Comparison of ENCODE assay signal across 17 cellular contexts in the genomic region with DNA sequence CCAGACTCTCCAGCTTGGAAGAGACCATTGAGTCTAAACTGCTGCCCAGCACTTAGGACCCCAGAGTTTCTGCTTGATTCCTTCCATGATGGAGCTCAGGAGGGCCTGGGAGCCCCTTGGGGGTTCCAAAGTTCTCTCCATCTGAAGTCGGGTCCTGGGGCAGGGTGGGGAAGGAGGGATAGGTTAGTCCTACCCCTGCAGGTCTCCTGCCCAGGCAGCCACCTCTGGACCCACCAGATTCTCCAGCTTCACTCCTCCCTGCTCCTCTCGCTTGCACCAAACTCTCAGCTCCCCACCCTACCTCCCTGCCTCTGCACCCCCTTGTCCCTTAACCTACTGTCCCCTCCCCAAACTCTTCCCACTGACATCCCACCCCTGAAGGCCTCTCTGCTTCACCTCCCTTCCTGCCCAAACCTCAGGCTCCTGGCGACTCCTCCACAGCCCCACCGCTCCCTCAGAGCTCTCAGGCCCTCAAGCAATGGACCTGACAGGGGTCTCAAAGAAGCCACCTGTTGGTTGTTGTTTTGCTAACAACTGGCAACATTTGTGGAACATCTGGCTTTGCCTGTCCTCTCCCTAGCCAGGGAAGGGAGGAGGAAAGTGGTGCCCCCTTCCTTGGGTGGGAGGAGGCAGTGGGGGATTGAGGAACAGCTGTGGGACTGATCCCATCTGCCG.
DNase-seq lines count a peak whose midpoint lies in the region; ATAC-seq, FAIRE-seq and TF ChIP-seq lines count a peak whose summit lies in the region.
"Had no signal": no experiment of that assay in that cellular context is flagged by ENCODE, and none has a peak within 500 bp of the region (broad histone marks: within the 10 kb centered on the region; RNA-seq: fewer than 3 reads in every experiment).

No MANE protein-coding gene starts in this region.

- peak overlapping the region; percentile 22 for H3K27ac Mint-ChIP-seq in activated CD8-positive, alpha-beta T cell treated with anti-CD3 and anti-CD28 coated beads, Interleukin-2, amount 10 ng/mL, durations not matched to agents 7 days and 5 days
- no peak overlapping the region for H3K27ac Mint-ChIP-seq in activated CD8-positive, alpha-beta T cell treated with anti-CD3 and anti-CD28 coated beads for 36 hours
- H3K27ac Mint-ChIP-seq in CD8-positive, alpha-beta T cell: no peak overlapping the region
- H3K27ac Mint-ChIP-seq: activated T-cell treated with anti-CD3 and anti-CD28 coated beads, Interleukin-2, amount 50 U/mL, for 72 hours; T-cell had no signal

- H3K4me1 ChIP-seq in endothelial cell of umbilical vein (ENCODE audit: control insufficient read depth, extremely low read depth, insufficient read depth, low read length) (peaks cover 58% of the 10 kb centered on the region), spleen (peaks cover 4 to 66% (median 43%) of the 10 kb centered on the region in 6 donors)
- no peaks in the 10 kb centered on the region for H3K4me1 ChIP-seq in CD8-positive, alpha-beta T cell (ENCODE audit: insufficient read depth, low read length)

- no peak overlapping the region for H3K9ac ChIP-seq in endothelial cell of umbilical vein (replicated peaks; ENCODE audit: extremely low read depth, insufficient read depth, low read length)

- no peaks in the 10 kb centered on the region for H3K9me3 Mint-ChIP-seq in activated CD8-positive, alpha-beta T cell treated with anti-CD3 and anti-CD28 coated beads, Interleukin-2, amount 10 ng/mL, durations not matched to agents 7 days and 5 days (ENCODE audit: insufficient read depth)
- no peaks in the 10 kb centered on the region for H3K9me3 Mint-ChIP-seq in activated CD8-positive, alpha-beta T cell treated with anti-CD3 and anti-CD28 coated beads for 36 hours
- H3K9me3 Mint-ChIP-seq in CD8-positive, alpha-beta T cell: no peaks in the 10 kb centered on the region
- H3K9me3 Mint-ChIP-seq: activated T-cell treated with anti-CD3 and anti-CD28 coated beads, Interleukin-2, amount 50 U/mL, for 72 hours; naive thymus-derived CD4-positive, alpha-beta T cell; T-cell had no signal

- H3K4me3 ChIP-seq in endothelial cell of umbilical vein (replicated peaks in 1 of 3; ENCODE audit: insufficient read depth in 1 of 3, low read depth in 1 of 3, low read length in 3 of 3) (no peak overlapping the region), spleen (no peak overlapping the region)
- no peak overlapping the region for H3K4me3 ChIP-seq in CD8-positive, alpha-beta T cell (ENCODE audit: low read depth, low read length)
- H3K4me3 ChIP-seq: A549, PC-9, testis had no signal

- DNase-seq in activated CD8-positive, alpha-beta T cell treated with anti-CD3 and anti-CD28 coated beads, Interleukin-2, amount 10 ng/mL, durations not matched to agents 7 days and 5 days: no peak
- no peak for DNase-seq in activated CD8-positive, alpha-beta T cell treated with anti-CD3 and anti-CD28 coated beads for 36 hours
- DNase-seq in NCI-H524 treated with DMSO at 0.1 percent for 48 hours (lab: John Stamatoyannopoulos, UW) (peak; percentile 66), endothelial cell of umbilical vein (ENCODE audit: low read depth, low spot score) (no peak), spleen (peak; percentile 61), NCI-H748 treated with DMSO at 0.1 percent for 48 hours (lab: John Stamatoyannopoulos, UW) (no peak)
- DNase-seq in CD8-positive, alpha-beta T cell: no peak
- DNase-seq: activated T-cell treated with anti-CD3 and anti-CD28 coated beads, Interleukin-2, amount 50 U/mL, for 72 hours; glutamatergic neuron; naive thymus-derived CD4-positive, alpha-beta T cell; small intestine; T-cell; testis had no signal

- no peak for TF ChIP-seq POLR2A in endothelial cell of umbilical vein (IDR thresholded peaks at IDR 0.05; ENCODE audit: low read depth, low read length)
- no peak for TF ChIP-seq POLR2A in spleen (IDR thresholded peaks at IDR 0.05)

- dilution Hi-C loops in endothelial cell of umbilical vein (cut with MboI; ENCODE audit: extremely low pct_ligation_motif_present, low sequenced_read_pairs): no loop called here

- H3K4me2 ChIP-seq in endothelial cell of umbilical vein (ENCODE audit: insufficient read depth, low read length): no peak overlapping the region
- H3K4me2 ChIP-seq: A549, PC-9 had no signal

- POLR2A ChIA-PET in activated CD8-positive, alpha-beta T cell treated with anti-CD3 and anti-CD28 coated beads, Interleukin-2, amount 10 ng/mL, durations not matched to agents 7 days and 5 days (lab: Charles Lee): no interaction called here
- POLR2A ChIA-PET in activated CD8-positive, alpha-beta T cell treated with anti-CD3 and anti-CD28 coated beads for 36 hours (lab: Charles Lee): interaction anchor here (0.5 to 2.3 kb wide), 6 partner anchors 12 to 152 kb away, joined by 3 to 7 read pairs (median 5); no protein-coding TSS in a partner anchor
- POLR2A ChIA-PET in endothelial cell of umbilical vein (lab: Charles Lee): interaction anchor here (0.6 to 7.5 kb wide), 7 partner anchors 9 to 117 kb away, joined by 3 to 75 read pairs (median 4); no protein-coding TSS in a partner anchor
- POLR2A ChIA-PET in CD8-positive, alpha-beta T cell (lab: Charles Lee): no interaction called here

- no peaks in the 10 kb centered on the region for H3K27me3 Mint-ChIP-seq in activated CD8-positive, alpha-beta T cell treated with anti-CD3 and anti-CD28 coated beads, Interleukin-2, amount 10 ng/mL, durations not matched to agents 7 days and 5 days (ENCODE audit: low read depth)
- no peaks in the 10 kb centered on the region for H3K27me3 Mint-ChIP-seq in activated CD8-positive, alpha-beta T cell treated with anti-CD3 and anti-CD28 coated beads for 36 hours
- no peaks in the 10 kb centered on the region for H3K27me3 Mint-ChIP-seq in CD8-positive, alpha-beta T cell (ENCODE audit: low read depth)
- H3K27me3 Mint-ChIP-seq: naive thymus-derived CD4-positive, alpha-beta T cell; T-cell had no signal

- H3K9me3 ChIP-seq in endothelial cell of umbilical vein (replicated peaks; ENCODE audit: control insufficient read depth, insufficient read depth, low read length) (no peaks in the 10 kb centered on the region), spleen (no peaks in the 10 kb centered on the region)
- H3K9me3 ChIP-seq in CD8-positive, alpha-beta T cell (ENCODE audit: low read length): no peaks in the 10 kb centered on the region
- H3K9me3 ChIP-seq: A549, testis had no signal

- H4K20me1 ChIP-seq in endothelial cell of umbilical vein (replicated peaks; ENCODE audit: control insufficient read depth, extremely low read depth, insufficient read depth, low read length): no peaks in the 10 kb centered on the region

- no peak for TF ChIP-seq CTCF in activated CD8-positive, alpha-beta T cell treated with anti-CD3 and anti-CD28 coated beads for 36 hours (IDR thresholded peaks at IDR 0.05)
- TF ChIP-seq CTCF in endothelial cell of umbilical vein (IDR thresholded peaks at IDR 0.05; ENCODE audit: extremely low read depth in 1 of 2, insufficient read depth in 1 of 2, low read depth in 1 of 2, low read length in 2 of 2) (no peak), spleen (IDR thresholded peaks at IDR 0.05 in 8 of 11, conservative IDR thresholded peaks at IDR 0.05 in 3 of 11) (no peak)
- no peak for TF ChIP-seq CTCF in CD8-positive, alpha-beta T cell (IDR thresholded peaks at IDR 0.05)

- H3K79me2 ChIP-seq in endothelial cell of umbilical vein (ENCODE audit: control insufficient read depth, insufficient read depth, low read length): peaks cover 24% of the 10 kb centered on the region

- no TSS peak for BruUV-seq in endothelial cell of umbilical vein (replicated peaks; lab: Mats Ljungman, UMichigan)

- ATAC-seq in activated CD8-positive, alpha-beta T cell treated with anti-CD3 and anti-CD28 coated beads, Interleukin-2, amount 10 ng/mL, durations not matched to agents 7 days and 5 days: no peak
- ATAC-seq in activated CD8-positive, alpha-beta T cell treated with anti-CD3 and anti-CD28 coated beads for 36 hours: no peak
- no peak for ATAC-seq in activated CD4-positive, CD25-positive, alpha-beta regulatory T cell treated with anti-CD3 and anti-CD28 coated beads, Interleukin-2, amount 50 U/mL, for 24 hours
- ATAC-seq in CD8-positive, alpha-beta T cell: no peak
- ATAC-seq: activated T-cell treated with anti-CD3 and anti-CD28 coated beads, Interleukin-2, amount 50 U/mL, for 72 hours; naive thymus-derived CD4-positive, alpha-beta T cell; T-cell had no signal

- H3K27ac ChIP-seq in endothelial cell of umbilical vein (ENCODE audit: insufficient read depth, low read depth, low read length) (peak overlapping the region; percentile 90), spleen (peak overlapping the region in 1 of 8 donors; percentile 43)
- H3K27ac ChIP-seq in CD8-positive, alpha-beta T cell (ENCODE audit: low read depth, low read length): no peak overlapping the region
- H3K27ac ChIP-seq: PC-9, testis had no signal

- no peak overlapping the region for H3K4me3 Mint-ChIP-seq in activated CD8-positive, alpha-beta T cell treated with anti-CD3 and anti-CD28 coated beads, Interleukin-2, amount 10 ng/mL, durations not matched to agents 7 days and 5 days
- no peak overlapping the region for H3K4me3 Mint-ChIP-seq in activated CD8-positive, alpha-beta T cell treated with anti-CD3 and anti-CD28 coated beads for 36 hours
- H3K4me3 Mint-ChIP-seq in CD8-positive, alpha-beta T cell: no peak overlapping the region
- H3K4me3 Mint-ChIP-seq: naive thymus-derived CD4-positive, alpha-beta T cell; T-cell had no signal

- CTCF ChIA-PET in activated CD8-positive, alpha-beta T cell treated with anti-CD3 and anti-CD28 coated beads, Interleukin-2, amount 10 ng/mL, durations not matched to agents 7 days and 5 days (lab: Charles Lee): interaction anchor here (1.2 to 4.3 kb wide), 4 partner anchors 9 to 155 kb away, joined by 3 to 35 read pairs (median 8); no protein-coding TSS in a partner anchor
- CTCF ChIA-PET in activated CD8-positive, alpha-beta T cell treated with anti-CD3 and anti-CD28 coated beads for 36 hours (lab: Charles Lee): interaction anchor here (1.0 to 27.7 kb wide), 5 partner anchors 10 to 200 kb away, joined by 3 to 621 read pairs (median 5); a partner anchor contains a TSS
- CTCF ChIA-PET in endothelial cell of umbilical vein (lab: Charles Lee): interaction anchor here (1.1 to 18.1 kb wide), 7 partner anchors 9 to 57 kb away, joined by 3 to 1173 read pairs (median 5); no protein-coding TSS in a partner anchor
- CTCF ChIA-PET in CD8-positive, alpha-beta T cell (lab: Charles Lee): interaction anchor here (0.8 to 2.1 kb wide), 5 partner anchors 9 to 155 kb away, joined by 3 to 8 read pairs (median 3); no protein-coding TSS in a partner anchor

- no peak overlapping the region for H2AFZ ChIP-seq in endothelial cell of umbilical vein (ENCODE audit: low read depth, low read length)
- H2AFZ ChIP-seq: PC-9 had no signal

- peaks cover 11% of the 10 kb centered on the region for H3K36me3 Mint-ChIP-seq in activated CD8-positive, alpha-beta T cell treated with anti-CD3 and anti-CD28 coated beads, Interleukin-2, amount 10 ng/mL, durations not matched to agents 7 days and 5 days (ENCODE audit: low read depth)
- peaks cover 10% of the 10 kb centered on the region for H3K36me3 Mint-ChIP-seq in activated CD8-positive, alpha-beta T cell treated with anti-CD3 and anti-CD28 coated beads for 36 hours (ENCODE audit: low read depth)
- peaks cover 21% of the 10 kb centered on the region for H3K36me3 Mint-ChIP-seq in CD8-positive, alpha-beta T cell

- peaks cover 7% of the 10 kb centered on the region for H3K4me1 Mint-ChIP-seq in activated CD8-positive, alpha-beta T cell treated with anti-CD3 and anti-CD28 coated beads, Interleukin-2, amount 10 ng/mL, durations not matched to agents 7 days and 5 days (ENCODE audit: low read depth)
- H3K4me1 Mint-ChIP-seq in activated CD8-positive, alpha-beta T cell treated with anti-CD3 and anti-CD28 coated beads for 36 hours (ENCODE audit: low read depth): peaks cover 14% of the 10 kb centered on the region
- no peaks in the 10 kb centered on the region for H3K4me1 Mint-ChIP-seq in CD8-positive, alpha-beta T cell (ENCODE audit: low read depth)
- H3K4me1 Mint-ChIP-seq: T-cell had no signal

- H3K27me3 ChIP-seq in endothelial cell of umbilical vein (ENCODE audit: control insufficient read depth in 2 of 2, insufficient read depth in 2 of 2, low read length in 2 of 2) (no peaks in the 10 kb centered on the region), spleen (replicated peaks in 1 of 7) (no peaks in the 10 kb centered on the region)
- H3K27me3 ChIP-seq in CD8-positive, alpha-beta T cell (ENCODE audit: insufficient read depth, low read length): no peaks in the 10 kb centered on the region
- H3K27me3 ChIP-seq: testis had no signal

- no peaks in the 10 kb centered on the region for H3K9me1 ChIP-seq in endothelial cell of umbilical vein (replicated peaks; ENCODE audit: control insufficient read depth, extremely low read depth, insufficient read depth, low read length)

- intact Hi-C loops in activated CD8-positive, alpha-beta T cell treated with anti-CD3 and anti-CD28 coated beads for 36 hours (cut with micrococcal nuclease): no loop called here
- intact Hi-C loops in endothelial cell of umbilical vein (cut with micrococcal nuclease) (loop anchor here (1.0 kb wide), 2 partner anchors 8 to 19 kb away; no protein-coding TSS in a partner anchor), spleen (cut with DNase I; ENCODE audit: low total_unique reads) (no loop called here)
- intact Hi-C loops in CD8-positive, alpha-beta T cell (cut with DNase I, micrococcal nuclease): no loop called here

- 72 to 80% (median 76%) methylated on average over 5 of the region's 5 CpGs for WGBS in spleen, 5 donors

- no peak for FAIRE-seq in endothelial cell of umbilical vein (lab: Jason Lieb, UNC)
- FAIRE-seq: A549, endometrium, small intestine had no signal

- H3K36me3 ChIP-seq in endothelial cell of umbilical vein (ENCODE audit: control insufficient read depth in 2 of 2, extremely low read depth in 1 of 2, insufficient read depth in 2 of 2, low read length in 2 of 2): peaks cover 19 to 20% of the 10 kb centered on the region in 2 experiments
- peaks cover 10 to 35% (median 24%) of the 10 kb centered on the region in 6 donors for H3K36me3 ChIP-seq in spleen
- peaks cover 22% of the 10 kb centered on the region for H3K36me3 ChIP-seq in CD8-positive, alpha-beta T cell (ENCODE audit: insufficient read depth, low read length)

Comparison
In these comparisons a context has a peak if more than half of its experiments do, and no peak if none do; other contexts are left out.
1. POLR2A ChIA-PET loops: an anchor here in activated CD8-positive, alpha-beta T cell treated with anti-CD3 and anti-CD28 coated beads for 36 hours (0.5 to 2.3 kb wide) and endothelial cell of umbilical vein (0.6 to 7.5 kb wide); none called in activated CD8-positive, alpha-beta T cell treated with anti-CD3 and anti-CD28 coated beads, Interleukin-2, amount 10 ng/mL, durations not matched to agents 7 days and 5 days and CD8-positive, alpha-beta T cell.
2. DNase-seq: peak in NCI-H524 treated with DMSO at 0.1 percent for 48 hours (single experiment) and spleen (single experiment); none in activated CD8-positive, alpha-beta T cell treated with anti-CD3 and anti-CD28 coated beads, Interleukin-2, amount 10 ng/mL, durations not matched to agents 7 days and 5 days (single experiment), activated CD8-positive, alpha-beta T cell treated with anti-CD3 and anti-CD28 coated beads for 36 hours (single experiment), endothelial cell of umbilical vein (single experiment), NCI-H748 treated with DMSO at 0.1 percent for 48 hours (single experiment) and CD8-positive, alpha-beta T cell (0 of 7).